ENCODE assay signal across 1 cellular context in the genomic region with DNA sequence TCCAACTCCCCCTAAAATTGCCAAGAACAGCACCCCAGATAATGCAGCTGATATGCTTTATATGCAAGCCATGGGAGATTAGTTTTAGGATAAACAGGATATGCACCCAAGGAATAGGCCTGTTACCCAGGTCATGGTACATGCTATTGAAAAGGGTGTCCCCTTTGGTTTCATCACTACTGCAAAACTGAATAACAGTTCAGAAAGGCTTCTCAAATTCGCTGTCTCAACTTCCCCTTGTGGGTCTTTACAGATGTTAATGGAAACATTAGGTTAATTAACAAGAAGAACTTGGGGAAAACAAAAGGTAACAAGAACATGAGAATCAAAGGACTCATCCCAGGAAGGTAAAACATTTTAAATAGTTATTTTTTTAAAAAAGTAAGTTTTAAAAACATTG.
TF ChIP-seq lines count a peak whose summit lies in the region.

No MANE protein-coding gene starts in this region.

TF ChIP-seq in H1, 55 proteins besides CTCF, POLR2A, EP300 and RAD21 (continued from another document):
- TF ChIP-seq TAF1 (IDR thresholded peaks at IDR 0.05; ENCODE audit: low read depth, low read length) (no peak), SRF (IDR thresholded peaks at IDR 0.05; ENCODE audit: low read depth, low read length) (no peak), FOSL1 (IDR thresholded peaks at IDR 0.05; ENCODE audit: insufficient read depth, low read depth, low read length) (no peak), KDM4A (IDR thresholded peaks at IDR 0.05; ENCODE audit: low read depth, low read length, severe bottlenecking) (no peak)
